8 cellular contexts compared by ENCODE assay signal in genomic region chr12:121917950-121918678, GRCh38. TPM values are rescaled to one million over a fixed set of nuclear protein-coding genes. Genes with fewer than 3 reads are reported as not detected.
DNase-seq lines count a peak whose midpoint lies in the region; ATAC-seq and TF ChIP-seq lines count a peak whose summit lies in the region.

TSS of gene CFAP251 (plus strand) at chr12:121918592. CDS start at chr12:121921306, 2,714 bp downstream.

- no peak within 1 kb of the TSS for H3K4me3 ChIP-seq in SJCRH30

- peak; percentile 87 for ATAC-seq in HG02623 (IDR thresholded peaks at IDR 0.05; ENCODE audit: unreplicated experiment)
- ATAC-seq in activated CD4-positive, CD25-positive, alpha-beta regulatory T cell treated with anti-CD3 and anti-CD28 coated beads, Interleukin-2, amount 50 U/mL, for 24 hours, result peak; percentile 99

- peak within 1 kb of the TSS; percentile 52 for H3K27ac ChIP-seq in layer of hippocampus (ENCODE audit: low read depth, low read length)
- no peak within 1 kb of the TSS for H3K27ac ChIP-seq in SJCRH30

- H3K27me3 ChIP-seq in layer of hippocampus (ENCODE audit: control insufficient read depth, insufficient read depth, low read length) (no peaks in the 10 kb centered on the region), SJCRH30 (no peaks in the 10 kb centered on the region)

- TF ChIP-seq CTCF in GM10266 (IDR thresholded peaks at IDR 0.05; ENCODE audit: control insufficient read depth, insufficient read depth, low read depth, missing control alignments), result peak; percentile 65

- peaks cover 17% of the 10 kb centered on the region for H3K36me3 ChIP-seq in SJCRH30

- DNase-seq in GM10266 (ENCODE audit: extremely low spot score) (peak; percentile 95), NCI-H1694 (lab: John Stamatoyannopoulos, UW) (peak; percentile 88), cerebellar nuclear complex (lab: John Stamatoyannopoulos, UW) (peak; percentile 72 to 73), SJCRH30 (no peak)
- DNase-seq in stimulated activated CD4-positive, alpha-beta T cell treated with anti-CD3 and anti-CD28 coated beads, Interleukin-1b, Interleukin-23, amount 100 ng/mL, for 24 hours (ENCODE audit: low read depth in 4 of 4, low spot score in 1 of 4), result peak; percentile 85 to 95 (median 92)

- no peaks in the 10 kb centered on the region for H3K4me1 ChIP-seq in SJCRH30

- H3K9me3 ChIP-seq in SJCRH30 (replicated peaks), result no peaks in the 10 kb centered on the region

RNA-seq across cellular contexts. Expression of gene CFAP251, which starts in this region (rescaled TPM):
- total RNA-seq in SJCRH30 (2014; rRNA removed; shearing (Covaris generic)), result 0.41 and 0.45 TPM in 2 replicates

Comparison
In these comparisons a context has a peak if more than half of its experiments do, and no peak if none do; other contexts are left out.
1. DNase-seq: peak in GM10266 (single experiment), NCI-H1694 (single experiment), cerebellar nuclear complex (2 of 2) and stimulated activated CD4-positive, alpha-beta T cell treated with anti-CD3 and anti-CD28 coated beads, Interleukin-1b, Interleukin-23, amount 100 ng/mL, for 24 hours (4 of 4); none in SJCRH30 (0 of 2).